Comparison of ENCODE assay signal across 9 cellular contexts in the genomic region with DNA sequence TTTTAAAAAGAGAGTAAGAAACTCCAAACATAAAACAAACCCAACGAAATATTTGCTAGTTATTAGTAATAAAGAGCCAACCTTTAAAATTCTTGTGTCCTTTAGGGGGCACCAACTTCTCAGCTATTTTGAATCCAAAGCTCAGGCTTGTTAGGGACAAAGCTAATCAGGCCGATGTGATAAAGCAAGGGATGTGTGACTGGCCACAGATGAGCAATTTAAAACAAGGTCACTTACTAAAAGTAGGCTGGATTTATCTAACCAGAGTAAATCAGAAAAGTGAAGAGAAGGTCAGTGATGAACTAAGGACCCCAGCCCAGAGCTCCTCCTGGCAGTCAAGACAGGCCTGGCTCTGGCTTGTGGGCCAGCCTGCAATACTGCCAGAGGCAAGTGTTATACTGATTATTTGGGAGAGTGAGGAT.
A peak's percentile ranks its signal among the peaks of the same experiment; 100 is the strongest.
DNase-seq lines count a peak whose midpoint lies in the region; ATAC-seq lines count a peak whose summit lies in the region.
"Had no signal": no experiment of that assay in that cellular context is flagged by ENCODE, and none has a peak within 500 bp of the region (broad histone marks: within the 10 kb centered on the region; RNA-seq: fewer than 3 reads in every experiment).

No MANE protein-coding gene starts in this region.

- DNase-seq in NCI-H1092 treated with DMSO at 0.1 percent for 48 hours (lab: John Stamatoyannopoulos, UW) (peak; percentile 1), NCI-H1092 (lab: John Stamatoyannopoulos, UW) (no peak), NOMO-1 treated with DMSO at 0.1 percent for 48 hours (lab: John Stamatoyannopoulos, UW; ENCODE audit: unreplicated experiment) (peak; percentile 26), fibroblast of peridontal ligament (ENCODE audit: extremely low read depth) (peak; percentile 71), sciatic nerve (ENCODE audit: low spot score) (no peak), posterior cingulate gyrus (no peak)
- DNase-seq: NCI-H2107 had no signal

- ATAC-seq in sciatic nerve (peak; percentile 79), GM19467 (IDR thresholded peaks at IDR 0.05; ENCODE audit: unreplicated experiment) (no peak), GM18517 (IDR thresholded peaks at IDR 0.05; ENCODE audit: unreplicated experiment) (no peak)

- intact Hi-C loops in sciatic nerve (cut with DNase I) = no loop called here
- intact Hi-C loops in posterior cingulate gyrus (cut with DNase I) = loop anchor here (1.0 to 5.0 kb wide), 3 partner anchors 37 to 172 kb away; no protein-coding TSS in a partner anchor

Comparison
In these comparisons a context has a peak if more than half of its experiments do, and no peak if none do; other contexts are left out.
1. DNase-seq: peak in NCI-H1092 treated with DMSO at 0.1 percent for 48 hours (single experiment), NOMO-1 treated with DMSO at 0.1 percent for 48 hours (single experiment) and fibroblast of peridontal ligament (single experiment); none in NCI-H1092 (single experiment), sciatic nerve (single experiment) and posterior cingulate gyrus (0 of 10).